ENCODE assay signal across 1 cellular context in genomic region chr14:100215330-100215885, GRCh38.
TF ChIP-seq lines count a peak whose summit lies in the region.

No MANE protein-coding gene starts in this region.

TF ChIP-seq in GM23338, 12 proteins besides CTCF, POLR2A, EP300 and RAD21 (continued from another document):
- TF ChIP-seq ZNF462 (CRISPR knock-in tag; IDR thresholded peaks at IDR 0.05) (no peak), ZNF331 (CRISPR knock-in tag; IDR thresholded peaks at IDR 0.05; ENCODE audit: low read depth) (no peak), CREB1 (CRISPR knock-in tag; IDR thresholded peaks at IDR 0.05; ENCODE audit: low read depth) (no peak), POLR2AphosphoS5 (IDR thresholded peaks at IDR 0.05; ENCODE audit: low read depth) (no peak), STAT1 (IDR thresholded peaks at IDR 0.05; ENCODE audit: unreplicated experiment) (no peak), EZH2phosphoT487 (IDR thresholded peaks at IDR 0.05; ENCODE audit: unreplicated experiment) (no peak), ETS1 (IDR thresholded peaks at IDR 0.05) (no peak)
